ENCODE assay signal across 13 cellular contexts in genomic region chr17:80609757-80610156, GRCh38.
"Had no signal": no experiment of that assay in that cellular context is flagged by ENCODE, and none has a peak within 500 bp of the region (broad histone marks: within the 10 kb centered on the region; RNA-seq: fewer than 3 reads in every experiment).

No MANE protein-coding gene starts in this region.

- H3K4me1 ChIP-seq: adrenal gland, testis had no signal

- H3K4me3 Mint-ChIP-seq: dendritic cell treated with granulocyte-macrophage colony-stimulating factor and Interleukin-4, amounts not matched to agents 40 ng/mL and 50 ng/mL, for 4 days; effector memory CD8-positive, alpha-beta T cell; neural crest cell had no signal

- H3K9me3 Mint-ChIP-seq: dendritic cell treated with granulocyte-macrophage colony-stimulating factor and Interleukin-4, amounts not matched to agents 40 ng/mL and 50 ng/mL, for 4 days; effector memory CD8-positive, alpha-beta T cell; neural crest cell had no signal

- H3K27ac ChIP-seq: adrenal gland, epithelial cell of prostate, gastrocnemius medialis, testis had no signal

- ATAC-seq: effector memory CD8-positive, alpha-beta T cell; SK-N-SH treated with all-trans-retinoic acid at 6 μM for 48 hours; stimulated activated naive CD8-positive, alpha-beta T cell treated with anti-CD3 and anti-CD28 coated beads, Interleukin-15, Interleukin-2, amounts not matched to agents 100 U/mL and 50 U/mL, for 24 hours had no signal

- DNase-seq: activated CD4-positive, CD25-positive, alpha-beta regulatory T cell treated with anti-CD3 and anti-CD28 coated beads, Interleukin-2, amount 50 U/mL, for 72 hours; activated effector memory CD4-positive, alpha-beta T cell treated with anti-CD3 and anti-CD28 coated beads, Interleukin-2, amount 50 U/mL, for 16 hours; effector memory CD8-positive, alpha-beta T cell; gastrocnemius medialis; mesendoderm; stimulated activated CD4-positive, alpha-beta T cell treated with anti-CD3 and anti-CD28 coated beads, Interleukin-2, amount 100 ng/mL, for 48 hours; stimulated activated naive CD8-positive, alpha-beta T cell treated with anti-CD3 and anti-CD28 coated beads, Interleukin-15, Interleukin-2, amounts not matched to agents 100 U/mL and 50 U/mL, for 24 hours; testis had no signal

- H3K36me3 ChIP-seq: adrenal gland, gastrocnemius medialis had no signal

- H3K27ac Mint-ChIP-seq: dendritic cell treated with granulocyte-macrophage colony-stimulating factor and Interleukin-4, amounts not matched to agents 40 ng/mL and 50 ng/mL, for 4 days had no signal

- H3K9me3 ChIP-seq: adrenal gland, gastrocnemius medialis, testis had no signal

- H3K27me3 ChIP-seq: adrenal gland, gastrocnemius medialis, testis had no signal

- H3K4me3 ChIP-seq: adrenal gland, gastrocnemius medialis, testis had no signal

- H3K27me3 Mint-ChIP-seq: dendritic cell treated with granulocyte-macrophage colony-stimulating factor and Interleukin-4, amounts not matched to agents 40 ng/mL and 50 ng/mL, for 4 days; effector memory CD8-positive, alpha-beta T cell had no signal
